8 cellular contexts compared by ENCODE assay signal in genomic region chr5:163565931-163566608, GRCh38.
DNase-seq lines count a peak whose midpoint lies in the region; ATAC-seq, FAIRE-seq and TF ChIP-seq lines count a peak whose summit lies in the region.

No MANE protein-coding gene starts in this region.

- no peaks in the 10 kb centered on the region for H3K9me3 Mint-ChIP-seq in activated CD4-positive, alpha-beta T cell treated with anti-CD3 and anti-CD28 coated beads, Interleukin-2, amount 10 ng/mL, durations not matched to agents 7 days and 5 days

- H2AFZ ChIP-seq in H1 (ENCODE audit: low read length) = 0 out of 2 replicates have a peak overlapping the region, but pooled peaks have one; percentile 8

- peaks cover 5% of the 10 kb centered on the region for H3K23me2 ChIP-seq in H1 (ENCODE audit: low read depth, low read length)

- no peak overlapping the region for H3K27ac Mint-ChIP-seq in activated CD4-positive, alpha-beta T cell treated with anti-CD3 and anti-CD28 coated beads, Interleukin-2, amount 10 ng/mL, durations not matched to agents 7 days and 5 days

- H3K9ac ChIP-seq in H1 (replicated peaks in 1 of 4; ENCODE audit: extremely low read depth in 1 of 4, low read depth in 3 of 4, low read length in 3 of 4) = no peak overlapping the region
- H3K9ac ChIP-seq in mucosa of rectum (ENCODE audit: low read depth in 1 of 2, low read length in 2 of 2) = no peak overlapping the region

- H3K4me1 ChIP-seq in H1 (replicated peaks in 1 of 4; ENCODE audit: control insufficient read depth in 3 of 4, insufficient read depth in 4 of 4, low read length in 3 of 4) = peaks cover 11 to 25% (median 18%) of the 10 kb centered on the region in 4 experiments; a peak in 6 of 7 replicates
- H3K4me1 ChIP-seq in mucosa of rectum (ENCODE audit: control insufficient read depth in 2 of 2, insufficient read depth in 2 of 2, low read length in 2 of 2) = peaks cover 7 to 9% of the 10 kb centered on the region in 2 donors
- no peaks in the 10 kb centered on the region for H3K4me1 ChIP-seq in thymus (ENCODE audit: control insufficient read depth, insufficient read depth, low read length)

- H3K36me3 ChIP-seq in H1 (ENCODE audit: control insufficient read depth in 2 of 4, insufficient read depth in 4 of 4, low read length in 3 of 4) = no peaks in the 10 kb centered on the region
- H3K36me3 ChIP-seq in mucosa of rectum (ENCODE audit: control insufficient read depth in 2 of 2, insufficient read depth in 2 of 2, low read length in 2 of 2) = no peaks in the 10 kb centered on the region
- H3K36me3 ChIP-seq in thymus (ENCODE audit: control insufficient read depth, insufficient read depth) = no peaks in the 10 kb centered on the region

- H3K14ac ChIP-seq in H1 (ENCODE audit: insufficient read length) = no peak overlapping the region

- H3K4me3 ChIP-seq in H1 (ENCODE audit: extremely low read depth in 1 of 4, insufficient read depth in 2 of 4, low read depth in 3 of 4, low read length in 4 of 4) (peak overlapping the region; percentile 28 to 60 (median 52); a peak in 7 of 8 replicates), mucosa of rectum (ENCODE audit: low read length in 2 of 2) (peak overlapping the region; percentile 55 to 70), thymus (ENCODE audit: low read length) (peak overlapping the region; percentile 18)

- no peaks in the 10 kb centered on the region for H4K20me1 ChIP-seq in H1 (replicated peaks in 1 of 2; ENCODE audit: control insufficient read depth in 1 of 2, insufficient read depth in 2 of 2, low read length in 2 of 2)

- no peaks in the 10 kb centered on the region for H3K79me2 ChIP-seq in H1 (ENCODE audit: control insufficient read depth in 1 of 2, insufficient read depth in 2 of 2, low read length in 2 of 2)

- TF ChIP-seq EP300 in H1 (IDR thresholded peaks at IDR 0.05; ENCODE audit: borderline replicate concordance in 1 of 2, low read depth in 2 of 2, low read length in 2 of 2) = no peak

- WGBS in H1 (ENCODE audit: extremely low coverage in 1 of 2, insufficient coverage in 1 of 2, insufficient read length in 1 of 2, insufficient replicate concordance in 2 of 2, low coverage in 1 of 2, low lambda C conversion rate in 2 of 2, missing lambda C conversion rate in 1 of 2), 2 experiments = 3% methylated on average over 32 of the region's 32 CpGs; no CpG with 5 or more reads in 1 of the 2 experiments
- WGBS in thymus = 4% methylated on average over 32 of the region's 32 CpGs

- no peaks in the 10 kb centered on the region for H3K79me1 ChIP-seq in H1 (ENCODE audit: low read depth, low read length)

- POLR2A ChIA-PET in activated CD4-positive, alpha-beta T cell treated with anti-CD3 and anti-CD28 coated beads, Interleukin-2, amount 10 ng/mL, durations not matched to agents 7 days and 5 days (lab: Charles Lee) = no interaction called here
- POLR2A ChIA-PET in H1 (lab: Charles Lee; ENCODE audit: partially characterized antibody) = interaction anchor here (0.5 to 1.0 kb wide), 3 partner anchors 30 to 213 kb away, joined by 3 to 4 read pairs (median 4); no protein-coding TSS in a partner anchor

- H2BK120ac ChIP-seq in H1 (replicated peaks; ENCODE audit: low read depth, low read length) = no peak overlapping the region

- H3K18ac ChIP-seq in H1 (ENCODE audit: extremely low read depth, low read length) = no peak overlapping the region; the same call in none of the 2 replicates

- no peak overlapping the region for H4K5ac ChIP-seq in H1 (ENCODE audit: insufficient read length, low read depth, low read length)

- H3K27me3 ChIP-seq in H1 (replicated peaks in 1 of 4; ENCODE audit: control insufficient read depth in 3 of 4, extremely low read depth in 1 of 4, insufficient read depth in 3 of 4, low read length in 3 of 4) (peaks cover 0 to 20% (median 14%) of the 10 kb centered on the region in 4 experiments; a peak in 4 of 7 replicates), mucosa of rectum (ENCODE audit: control insufficient read depth in 2 of 2, insufficient read depth in 2 of 2, low read length in 2 of 2) (peaks cover 6 to 11% of the 10 kb centered on the region in 2 donors), thymus (ENCODE audit: control insufficient read depth, insufficient read depth) (peaks cover 13% of the 10 kb centered on the region)

- H3K4ac ChIP-seq in H1 (replicated peaks; ENCODE audit: insufficient read length, low read depth, low read length) = no peak overlapping the region

- H3K4me2 ChIP-seq in H1 (ENCODE audit: insufficient read depth in 1 of 2, low read depth in 2 of 2, low read length in 2 of 2) = peak overlapping the region; percentile 93 to 96

- no peaks in the 10 kb centered on the region for H3K36me3 Mint-ChIP-seq in activated CD4-positive, alpha-beta T cell treated with anti-CD3 and anti-CD28 coated beads, Interleukin-2, amount 10 ng/mL, durations not matched to agents 7 days and 5 days (ENCODE audit: low read depth)

- CTCF ChIA-PET in activated CD4-positive, alpha-beta T cell treated with anti-CD3 and anti-CD28 coated beads, Interleukin-2, amount 10 ng/mL, durations not matched to agents 7 days and 5 days (lab: Charles Lee) = no interaction called here
- CTCF ChIA-PET in H1 (lab: Charles Lee; ENCODE audit: partially characterized antibody) = interaction anchor here (0.6 to 5.2 kb wide), 15 partner anchors 10 to 938 kb away, joined by 3 to 27 read pairs (median 6); no protein-coding TSS in a partner anchor

- 0 out of 4 replicates have a peak, but pooled peaks of 1 of the 2 experiments have one; percentile 1 for TF ChIP-seq RAD21 in H1 (IDR thresholded peaks at IDR 0.05 in 1 of 2, conservative IDR thresholded peaks at IDR 0.05 in 1 of 2; ENCODE audit: low read depth in 2 of 2, low read length in 2 of 2)

- H3K27me3 Mint-ChIP-seq in activated CD4-positive, alpha-beta T cell treated with anti-CD3 and anti-CD28 coated beads, Interleukin-2, amount 10 ng/mL, durations not matched to agents 7 days and 5 days = peaks cover 56% of the 10 kb centered on the region

- no peak overlapping the region for H2BK20ac ChIP-seq in H1 (ENCODE audit: low read length)

- ATAC-seq in GM18907 (IDR thresholded peaks at IDR 0.05; ENCODE audit: unreplicated experiment) (peak; percentile 91), HG03196 (IDR thresholded peaks at IDR 0.05; ENCODE audit: unreplicated experiment) (peak; percentile 75)

- TF ChIP-seq POLR2A in H1 (IDR thresholded peaks at IDR 0.05; ENCODE audit: control extremely low read depth in 1 of 2, low read depth in 2 of 2, low read length in 2 of 2) = no peak

- no peak overlapping the region for H3K23ac ChIP-seq in H1 (ENCODE audit: insufficient read length)

- H3K4me3 Mint-ChIP-seq in activated CD4-positive, alpha-beta T cell treated with anti-CD3 and anti-CD28 coated beads, Interleukin-2, amount 10 ng/mL, durations not matched to agents 7 days and 5 days = peak overlapping the region; percentile 48

- no peak overlapping the region for H4K91ac ChIP-seq in H1 (replicated peaks; ENCODE audit: insufficient read length, low read length)

- no peak for TF ChIP-seq CTCF in H1 (IDR thresholded peaks at IDR 0.05; ENCODE audit: control extremely low read depth in 1 of 3, insufficient read depth in 1 of 3, low read depth in 1 of 3, low read length in 3 of 3)

- H3K9me3 ChIP-seq in H1 (ENCODE audit: insufficient read depth in 2 of 2, low read depth in 1 of 2, low read length in 1 of 2) = no peaks in the 10 kb centered on the region
- H3K9me3 ChIP-seq in mucosa of rectum (ENCODE audit: control insufficient read depth in 2 of 2, low read length in 2 of 2) = no peaks in the 10 kb centered on the region
- H3K9me3 ChIP-seq in thymus (ENCODE audit: control insufficient read depth) = no peaks in the 10 kb centered on the region

- no peak overlapping the region for H2AK5ac ChIP-seq in H1 (ENCODE audit: low read depth, low read length)

- H3K27ac ChIP-seq in H1 (ENCODE audit: low read depth, low read length) (no peak overlapping the region), mucosa of rectum (ENCODE audit: low read depth in 2 of 2, low read length in 2 of 2) (no peak overlapping the region), thymus (ENCODE audit: low read depth) (no peak overlapping the region)

- no peak overlapping the region for H4K8ac ChIP-seq in H1 (ENCODE audit: extremely low read depth, insufficient read depth, low read length)

- no peak for FAIRE-seq in H1 (lab: Jason Lieb, UNC)

- H2BK15ac ChIP-seq in H1 (ENCODE audit: low read length) = no peak overlapping the region

- peaks cover 15% of the 10 kb centered on the region for H3K4me1 Mint-ChIP-seq in activated CD4-positive, alpha-beta T cell treated with anti-CD3 and anti-CD28 coated beads, Interleukin-2, amount 10 ng/mL, durations not matched to agents 7 days and 5 days

- peak; percentile 45 for DNase-seq in AG20443 (ENCODE audit: low spot score)
- peak; percentile 6 for DNase-seq in activated CD4-positive, alpha-beta T cell treated with anti-CD3 and anti-CD28 coated beads, Interleukin-2, amount 10 ng/mL, durations not matched to agents 7 days and 5 days
- peak in 1 of 2 experiments; percentile 78 for DNase-seq in H1 (ENCODE audit: low read depth in 1 of 2, low spot score in 2 of 2)
- DNase-seq in DMS153 (lab: John Stamatoyannopoulos, UW) = no peak

- no peak overlapping the region for H3K56ac ChIP-seq in H1 (replicated peaks; ENCODE audit: insufficient read length, low read depth, low read length)

- H2BK5ac ChIP-seq in H1 (ENCODE audit: low read depth, low read length) = 0 out of 2 replicates have a peak overlapping the region, but pooled peaks have one; percentile 4

- H2BK12ac ChIP-seq in H1 (ENCODE audit: low read depth, low read length) = peak overlapping the region; percentile 55; the same call in 1 of the 2 replicates

TF ChIP-seq in H1, 55 proteins besides CTCF, POLR2A, EP300 and RAD21 (continues in another document):
- TF ChIP-seq CTBP2 (IDR thresholded peaks at IDR 0.05; ENCODE audit: borderline replicate concordance, insufficient read depth, insufficient read length, low read length) = peak; percentile 76
